Comparison of ENCODE assay signal across 25 cellular contexts in genomic region chr7:143015926-143016490, GRCh38. TPM values are rescaled to one million over a fixed set of nuclear protein-coding genes. Genes with fewer than 3 reads are reported as not detected.
DNase-seq lines count a peak whose midpoint lies in the region; ATAC-seq, FAIRE-seq and TF ChIP-seq lines count a peak whose summit lies in the region.
"Had no signal": no experiment of that assay in that cellular context is flagged by ENCODE, and none has a peak within 500 bp of the region (broad histone marks: within the 10 kb centered on the region; RNA-seq: fewer than 3 reads in every experiment).

No MANE protein-coding gene starts in this region.

- no peaks in the 10 kb centered on the region for H3K79me2 ChIP-seq in OCI-LY3 (ENCODE audit: low read length)

- H3K27me3 Mint-ChIP-seq in naive B cell: no peaks in the 10 kb centered on the region
- H3K27me3 Mint-ChIP-seq in CD14-positive monocyte (ENCODE audit: low read depth in 3 of 3): peaks cover 2 to 6% (median 2%) of the 10 kb centered on the region in 3 donors

- H3K36me3 ChIP-seq in OCI-LY3 (replicated peaks; ENCODE audit: low read depth, low read length): no peaks in the 10 kb centered on the region
- H3K36me3 ChIP-seq: cardiac muscle cell, stomach had no signal

- H3K36me3 Mint-ChIP-seq in naive B cell (peaks cover 11 to 19% of the 10 kb centered on the region in 2 donors), CD14-positive monocyte (peaks cover 0 to 2% of the 10 kb centered on the region in 2 donors)

- H3K4me3 ChIP-seq in AG10803 (ENCODE audit: low read length): no peak overlapping the region
- H3K4me3 ChIP-seq in OCI-LY3 (ENCODE audit: low read length): no peak overlapping the region
- no peak overlapping the region for H3K4me3 ChIP-seq in choroid plexus epithelial cell (ENCODE audit: low read depth, low read length)
- H3K4me3 ChIP-seq: cardiac muscle cell, skin epidermis, stomach had no signal

- H3K9ac ChIP-seq in OCI-LY3 (ENCODE audit: low read length): 0 out of 2 replicates have a peak overlapping the region, but pooled peaks have one; percentile 57
- H3K9ac ChIP-seq: KMS-11 had no signal

- no peak for FAIRE-seq in GM12891 (lab: Jason Lieb, UNC)

- no peaks in the 10 kb centered on the region for H3K27me3 ChIP-seq in OCI-LY3 (ENCODE audit: low read depth, low read length)
- H3K27me3 ChIP-seq: cardiac muscle cell, stomach had no signal

- no peaks in the 10 kb centered on the region for H4K20me1 ChIP-seq in OCI-LY3 (ENCODE audit: insufficient read depth, low read length)

- peaks cover 3 to 13% (median 10%) of the 10 kb centered on the region in 7 donors for H3K9me3 Mint-ChIP-seq in naive B cell
- peaks cover 0 to 7% (median 2%) of the 10 kb centered on the region in 7 donors for H3K9me3 Mint-ChIP-seq in CD14-positive monocyte
- H3K9me3 Mint-ChIP-seq: T-helper 2 cell treated with Interferon-gamma antibody and Interleukin-4, amounts not matched to agents 5 μg/mL and 100 μg/mL, for 36 hours had no signal

- TF ChIP-seq CTCF in AG10803 (conservative IDR thresholded peaks at IDR 0.05; ENCODE audit: low read length) (no peak), OCI-LY3 (IDR thresholded peaks at IDR 0.05; ENCODE audit: low read depth, low read length) (no peak), choroid plexus epithelial cell (conservative IDR thresholded peaks at IDR 0.05; ENCODE audit: low read depth, low read length) (no peak), CD14-positive monocyte (IDR thresholded peaks at IDR 0.05) (no peak)

- H3K4me3 Mint-ChIP-seq in naive B cell (peak overlapping the region in 5 of 8 donors; percentile 3 to 82 (median 55)), CD14-positive monocyte (no peak overlapping the region)
- H3K4me3 Mint-ChIP-seq: T-helper 2 cell treated with Interferon-gamma antibody and Interleukin-4, amounts not matched to agents 5 μg/mL and 100 μg/mL, for 36 hours had no signal

- 0 out of 2 replicates have a peak, but pooled peaks cover 2% of the 10 kb centered on the region for H3K9me3 ChIP-seq in OCI-LY3 (ENCODE audit: insufficient read depth, low read length)
- H3K9me3 ChIP-seq: stomach had no signal

- H3K27ac Mint-ChIP-seq in naive B cell (peak overlapping the region; percentile 75 to 97 (median 93)), CD14-positive monocyte (no peak overlapping the region)
- H3K27ac Mint-ChIP-seq: T-helper 2 cell treated with Interferon-gamma antibody and Interleukin-4, amounts not matched to agents 5 μg/mL and 100 μg/mL, for 36 hours had no signal

- no peak for TF ChIP-seq POLR2A in GM12891 (IDR thresholded peaks at IDR 0.05; ENCODE audit: low read depth, low read length)

- no peak overlapping the region for H3K27ac ChIP-seq in OCI-LY3 (ENCODE audit: low read length)
- H3K27ac ChIP-seq: cardiac muscle cell, epithelial cell of prostate, KMS-11, stomach had no signal

- H3K4me2 ChIP-seq in OCI-LY3 (ENCODE audit: low read length): peak overlapping the region; percentile 97; the same call in 1 of the 2 replicates
- H3K4me2 ChIP-seq: KMS-11 had no signal

- DNase-seq in AG10803 (ENCODE audit: low read depth): peak; percentile 81
- peak; percentile 47 for DNase-seq in choroid plexus epithelial cell (ENCODE audit: low read depth)
- no peak for DNase-seq in naive B cell
- no peak for DNase-seq in activated T-cell treated with anti-CD3 and anti-CD28 coated beads, Interleukin-2, amount 50 U/mL, for 1 hour
- DNase-seq in NCI-H187 (lab: John Stamatoyannopoulos, UW): no peak
- no peak for DNase-seq in GM12891 (ENCODE audit: insufficient read length, low spot score)
- DNase-seq in CD14-positive monocyte (ENCODE audit: low spot score): no peak
- DNase-seq: activated CD4-positive, alpha-beta T cell treated with anti-CD3 and anti-CD28 coated beads, Interleukin-2, amount 50 U/mL, for 48 hours; activated effector memory CD4-positive, alpha-beta T cell treated with anti-CD3 and anti-CD28 coated beads, Interleukin-2, amount 50 U/mL, for 16 hours; H7; left cardiac atrium; mesenchymal stem cell; naive thymus-derived CD8-positive, alpha-beta T cell; NCI-H1092 treated with DMSO at 0.1 percent for 48 hours; NCI-H2081; posterior cingulate gyrus; stomach had no signal

- H3K4me1 ChIP-seq in OCI-LY3 (ENCODE audit: low read length): peaks cover 45% of the 10 kb centered on the region

- intact Hi-C loops in CD14-positive monocyte (cut with micrococcal nuclease): no loop called here

- no peak overlapping the region; the same call in 1 of the 2 replicates for H2AFZ ChIP-seq in OCI-LY3 (ENCODE audit: low read depth, low read length)

- H3K4me1 Mint-ChIP-seq in naive B cell (peaks cover 70 to 79% (median 78%) of the 10 kb centered on the region in 3 donors), CD14-positive monocyte (peaks cover 2% of the 10 kb centered on the region)

- ATAC-seq in naive B cell (ENCODE audit: low read depth in 2 of 2): no peak
- ATAC-seq: left cardiac atrium; naive thymus-derived CD8-positive, alpha-beta T cell; Panc1 had no signal

TF ChIP-seq in GM12891, 5 proteins besides CTCF, POLR2A, EP300 and RAD21:
- no peak for TF ChIP-seq POLR2AphosphoS5 (IDR thresholded peaks at IDR 0.05; ENCODE audit: low read depth, low read length)
- no peak for TF ChIP-seq PAX5 (IDR thresholded peaks at IDR 0.05; ENCODE audit: insufficient read depth, low read length, severe bottlenecking)
TF ChIP-seq in GM12891: peak in this region for 0.

RNA-seq across cellular contexts. Expression of gene OR9A2, which starts 10.9 kb away (rescaled TPM):
- polyA plus RNA-seq in naive B cell (ENCODE audit: low read depth in 6 of 6): not detected
- polyA plus RNA-seq in GM12891 (2012; ENCODE audit: low read depth, missing spikeins): not detected
- not detected for polyA plus RNA-seq in CD14-positive monocyte
- polyA plus RNA-seq: adipose tissue; cardiac muscle cell; naive thymus-derived CD8-positive, alpha-beta T cell; stomach had no signal

RNA-seq across cellular contexts. Expression of gene OR6V1, which starts 36.1 kb away (rescaled TPM):
- polyA plus RNA-seq in naive B cell (ENCODE audit: low read depth in 6 of 6) (not detected), CD14-positive monocyte (not detected)
- polyA plus RNA-seq in GM12891 (2012; ENCODE audit: low read depth, missing spikeins): not detected
- polyA plus RNA-seq: adipose tissue; cardiac muscle cell; naive thymus-derived CD8-positive, alpha-beta T cell; stomach had no signal

RNA-seq across cellular contexts. Expression of gene KEL, which starts 53.8 kb away (rescaled TPM):
- under 1 TPM in 1 of 6 donors, not detected in 5; 0.44 TPM for polyA plus RNA-seq in naive B cell (ENCODE audit: low read depth in 6 of 6)
- 0.39 TPM for polyA plus RNA-seq in GM12891 (2012; ENCODE audit: low read depth, missing spikeins)
- not detected for polyA plus RNA-seq in CD14-positive monocyte
- polyA plus RNA-seq: naive thymus-derived CD8-positive, alpha-beta T cell had no signal

Comparison
In these comparisons a context has a peak if more than half of its experiments do, and no peak if none do; other contexts are left out.
1. DNase-seq: peak in AG10803 (single experiment) and choroid plexus epithelial cell (single experiment); none in naive B cell (single experiment), activated T-cell treated with anti-CD3 and anti-CD28 coated beads, Interleukin-2, amount 50 U/mL, for 1 hour (single experiment), NCI-H187 (0 of 2), GM12891 (single experiment) and CD14-positive monocyte (single experiment).
2. H3K27ac Mint-ChIP-seq: peak in naive B cell (6 of 6); none in CD14-positive monocyte (0 of 7).
3. H3K4me3 Mint-ChIP-seq: peak in naive B cell (5 of 8); none in CD14-positive monocyte (0 of 2).